Comparison of ENCODE assay signal across 8 cellular contexts in genomic region chr1:150259758-150260669, GRCh38. TPM values are rescaled to one million over a fixed set of nuclear protein-coding genes. Genes with fewer than 3 reads are reported as not detected.
DNase-seq lines count a peak whose midpoint lies in the region; ATAC-seq, FAIRE-seq and TF ChIP-seq lines count a peak whose summit lies in the region.

No MANE protein-coding gene starts in this region.

- no peak for TF ChIP-seq CTCF in natural killer cell (IDR thresholded peaks at IDR 0.05)

- H3K36me3 Mint-ChIP-seq in activated naive CD8-positive, alpha-beta T cell treated with anti-CD3 and anti-CD28 coated beads, Interleukin-2, amount 50 U/mL, for 24 hours (ENCODE audit: low read depth): peaks cover 6% of the 10 kb centered on the region
- no peaks in the 10 kb centered on the region for H3K36me3 Mint-ChIP-seq in natural killer cell

- H3K36me3 ChIP-seq in iPS-15b (ENCODE audit: control insufficient read depth, insufficient read depth, low read length) (peaks cover 22% of the 10 kb centered on the region), small intestine (ENCODE audit: control insufficient read depth in 2 of 2, insufficient read depth in 2 of 2, low read length in 2 of 2) (no peaks in the 10 kb centered on the region)

- H3K4me3 Mint-ChIP-seq in activated naive CD8-positive, alpha-beta T cell treated with anti-CD3 and anti-CD28 coated beads, Interleukin-2, amount 50 U/mL, for 24 hours: no peak overlapping the region
- no peak overlapping the region for H3K4me3 Mint-ChIP-seq in natural killer cell

- H3K4me1 ChIP-seq in iPS-15b (ENCODE audit: control insufficient read depth, insufficient read depth, low read length) (peaks cover 19% of the 10 kb centered on the region), small intestine (ENCODE audit: control insufficient read depth in 2 of 2, insufficient read depth in 1 of 2, low read depth in 1 of 2, low read length in 1 of 2) (no peaks in the 10 kb centered on the region)

- peak overlapping the region; percentile 77 for H3K4me3 ChIP-seq in iPS-15b (ENCODE audit: low read depth, low read length)
- no peak overlapping the region for H3K4me3 ChIP-seq in small intestine (ENCODE audit: low read depth in 1 of 2, low read length in 2 of 2)

- no peak for FAIRE-seq in small intestine (lab: Jason Lieb, UNC)

- H3K27ac Mint-ChIP-seq in activated naive CD8-positive, alpha-beta T cell treated with anti-CD3 and anti-CD28 coated beads, Interleukin-2, amount 50 U/mL, for 24 hours: no peak overlapping the region
- H3K27ac Mint-ChIP-seq in natural killer cell: no peak overlapping the region

- in situ Hi-C loops in KBM-7 (cut with MboI; ENCODE audit: low pct_unique_long_range_greater_than_20kb, low sequenced_read_pairs): no loop called here

- no peak for ATAC-seq in activated naive CD8-positive, alpha-beta T cell treated with anti-CD3 and anti-CD28 coated beads, Interleukin-2, amount 50 U/mL, for 24 hours
- ATAC-seq in GM18907 (IDR thresholded peaks at IDR 0.05; ENCODE audit: unreplicated experiment) (no peak), GM21528 (IDR thresholded peaks at IDR 0.05; ENCODE audit: low FRiP score, unreplicated experiment) (no peak), natural killer cell (no peak)

- peaks cover 29% of the 10 kb centered on the region for H3K27me3 Mint-ChIP-seq in activated naive CD8-positive, alpha-beta T cell treated with anti-CD3 and anti-CD28 coated beads, Interleukin-2, amount 50 U/mL, for 24 hours
- peaks cover 32 to 34% of the 10 kb centered on the region in 2 donors for H3K27me3 Mint-ChIP-seq in natural killer cell (ENCODE audit: low read depth in 2 of 2)

- H3K27ac ChIP-seq in small intestine (ENCODE audit: low read depth in 1 of 2, low read length in 1 of 2): no peak overlapping the region

- intact Hi-C loops in natural killer cell (cut with micrococcal nuclease): loop anchor here (5.0 to 10.0 kb wide), 3 partner anchors 62 to 737 kb away; partner anchors contain the start of genes ENSA and PRPF3

- WGBS in small intestine, 3 donors: 12 to 27% (median 22%) methylated on average over 11 of the region's 11 CpGs

- H3K9ac ChIP-seq in iPS-15b (ENCODE audit: low read depth, low read length): peak overlapping the region; percentile 58

- H3K4me1 Mint-ChIP-seq in activated naive CD8-positive, alpha-beta T cell treated with anti-CD3 and anti-CD28 coated beads, Interleukin-2, amount 50 U/mL, for 24 hours: peaks cover 17% of the 10 kb centered on the region
- H3K4me1 Mint-ChIP-seq in natural killer cell: peaks cover 12 to 13% of the 10 kb centered on the region in 2 donors

- DNase-seq in KBM-7 (peak; percentile 62), SW480 (ENCODE audit: low spot score) (peak; percentile 53), small intestine (peak; percentile 64), natural killer cell (no peak)
- no peak for DNase-seq in activated naive CD8-positive, alpha-beta T cell treated with anti-CD3 and anti-CD28 coated beads, Interleukin-2, amount 50 U/mL, for 24 hours

- H3K9me3 Mint-ChIP-seq in activated naive CD8-positive, alpha-beta T cell treated with anti-CD3 and anti-CD28 coated beads, Interleukin-2, amount 50 U/mL, for 24 hours: no peaks in the 10 kb centered on the region
- H3K9me3 Mint-ChIP-seq in natural killer cell: no peaks in the 10 kb centered on the region

- H3K9me3 ChIP-seq in iPS-15b (ENCODE audit: control insufficient read depth, insufficient read depth, low read length) (no peaks in the 10 kb centered on the region), small intestine (ENCODE audit: control insufficient read depth, low read depth) (no peaks in the 10 kb centered on the region)

- H3K27me3 ChIP-seq in iPS-15b (ENCODE audit: control insufficient read depth, insufficient read depth, low read length) (no peaks in the 10 kb centered on the region), small intestine (ENCODE audit: control insufficient read depth in 2 of 2, insufficient read depth in 2 of 2, low read length in 2 of 2) (no peaks in the 10 kb centered on the region)

RNA-seq across cellular contexts. Expression of gene CA14, which starts 2.4 kb away (rescaled TPM):
- under 1 TPM in 1 of 3 donors, not detected in 2; 0.16 TPM for polyA plus RNA-seq in small intestine
- not detected for total RNA-seq in natural killer cell

RNA-seq across cellular contexts. Expression of gene APH1A, which starts 8.8 kb away (rescaled TPM):
- polyA plus RNA-seq in small intestine: 100 to 1,000 TPM in 1 of 3 donors, 10 to 100 TPM in 2; 89.2 to 206 (median 94.8) TPM
- 100 to 1,000 TPM; 133 to 153 (median 143) TPM for total RNA-seq in natural killer cell

RNA-seq across cellular contexts. Expression of gene C1orf54, which starts 12.6 kb away (rescaled TPM):
- polyA plus RNA-seq in small intestine: 10 to 100 TPM in 1 of 3 donors, 1 to 10 TPM in 2; 3.8 to 10.3 (median 8.1) TPM
- 1 to 10 TPM in 2 of 3 donors, under 1 TPM in 1; 0.97 to 3.7 (median 1.6) TPM for total RNA-seq in natural killer cell

RNA-seq across cellular contexts. Expression of gene CIART, which starts 22.3 kb away (rescaled TPM):
- polyA plus RNA-seq in small intestine: 10 to 100 TPM in 1 of 3 donors, 1 to 10 TPM in 2; 4.4 to 14.6 (median 6.7) TPM
- 1 to 10 TPM in 2 of 3 donors, under 1 TPM in 1; 0.33 to 2.4 (median 1.9) TPM for total RNA-seq in natural killer cell

RNA-seq across cellular contexts. Expression of gene ANP32E, which starts 24.1 kb away (rescaled TPM):
- polyA plus RNA-seq in small intestine: 10 to 100 TPM; 13.2 to 45.1 (median 16.1) TPM
- 10 to 100 TPM; 50.7 to 56.9 (median 55.2) TPM for total RNA-seq in natural killer cell

Comparison
In these comparisons a context has a peak if more than half of its experiments do, and no peak if none do; other contexts are left out.
1. DNase-seq: peak in KBM-7 (single experiment), SW480 (single experiment) and small intestine (single experiment); none in activated naive CD8-positive, alpha-beta T cell treated with anti-CD3 and anti-CD28 coated beads, Interleukin-2, amount 50 U/mL, for 24 hours (single experiment) and natural killer cell (single experiment).